In genomic region chr4:178814908-178815307, GRCh38 we compare ENCODE assay signal across 34 cellular contexts.
"Had no signal": no experiment of that assay in that cellular context is flagged by ENCODE, and none has a peak within 500 bp of the region (broad histone marks: within the 10 kb centered on the region; RNA-seq: fewer than 3 reads in every experiment).

No MANE protein-coding gene starts in this region.

- H3K4me1 ChIP-seq: adrenal gland, body of pancreas, breast epithelium had no signal

- DNase-seq: activated B cell treated with CpG ODN at 0.5 μM for 24 hours; activated CD4-positive, alpha-beta memory T cell treated with anti-CD3 and anti-CD28 coated beads for 36 hours; activated CD4-positive, alpha-beta T cell treated with anti-CD3 and anti-CD28 coated beads for 4 hours; activated CD4-positive, alpha-beta T cell treated with anti-CD3 and anti-CD28 coated beads, Interleukin-2, amount 10 ng/mL, durations not matched to agents 24 days and 14 days; activated CD4-positive, alpha-beta T cell treated with anti-CD3 and anti-CD28 coated beads, Interleukin-2, amount 50 U/mL, for 1 hour; activated CD4-positive, alpha-beta T cell treated with anti-CD3 and anti-CD28 coated beads, Interleukin-2, amount 50 U/mL, for 4 hours; activated CD4-positive, CD25-positive, alpha-beta regulatory T cell treated with anti-CD3 and anti-CD28 coated beads, Interleukin-2, amount 50 U/mL, for 72 hours; activated CD8-positive, alpha-beta memory T cell treated with anti-CD3 and anti-CD28 coated beads, Interleukin-2, amount 50 U/mL, for 4 hours; activated CD8-positive, alpha-beta T cell treated with anti-CD3 and anti-CD28 coated beads for 36 hours; activated effector memory CD4-positive, alpha-beta T cell treated with anti-CD3 and anti-CD28 coated beads, Interleukin-2, amount 50 U/mL, for 16 hours; activated gamma-delta T cell treated with Interleukin-2 at 50 U/mL for 16 hours; activated naive CD4-positive, alpha-beta T cell; activated naive CD4-positive, alpha-beta T cell treated with anti-CD3 and anti-CD28 coated beads for 36 hours; activated naive CD4-positive, alpha-beta T cell treated with anti-CD3 and anti-CD28 coated beads, Interleukin-2, amount 50 U/mL, for 16 hours; activated naive CD8-positive, alpha-beta T cell treated with anti-CD3 and anti-CD28 coated beads for 36 hours; activated T-cell treated with anti-CD3 and anti-CD28 coated beads for 4 hours; activated T-cell treated with anti-CD3 and anti-CD28 coated beads, Interleukin-2, amount 50 U/mL, for 1 hour; activated T-cell treated with anti-CD3 and anti-CD28 coated beads, Interleukin-2, amount 50 U/mL, for 4 hours; activated T-cell treated with anti-CD3 and anti-CD28 coated beads, Interleukin-2, amount 50 U/mL, for 72 hours; adrenal gland; amniotic stem cell; aorta; body of pancreas; brain microvascular endothelial cell; central memory CD4-positive, alpha-beta T cell; T-helper 2 cell; T-helper 9 cell had no signal

- ATAC-seq: activated CD8-positive, alpha-beta T cell treated with anti-CD3 and anti-CD28 coated beads for 36 hours; activated naive CD4-positive, alpha-beta T cell treated with anti-CD3 and anti-CD28 coated beads, Interleukin-2, amount 50 U/mL, for 72 hours; activated T-cell treated with anti-CD3 and anti-CD28 coated beads, Interleukin-2, amount 50 U/mL, for 4 hours; activated T-cell treated with anti-CD3 and anti-CD28 coated beads, Interleukin-2, amount 50 U/mL, for 72 hours; activated T-helper 17 cell treated with anti-CD3 and anti-CD28 coated beads, Interleukin-2, amount 50 U/mL, for 72 hours; body of pancreas had no signal

- H3K4me3 ChIP-seq: adrenal gland, body of pancreas, breast epithelium had no signal

- H3K36me3 ChIP-seq: adrenal gland, brain microvascular endothelial cell, breast epithelium had no signal

- FAIRE-seq: astrocyte, colon, TTC549 had no signal

- H3K27ac ChIP-seq: adrenal gland, body of pancreas, brain microvascular endothelial cell, breast epithelium, VCaP had no signal

- H3K9me3 ChIP-seq: adrenal gland, body of pancreas, breast epithelium had no signal

- H3K27me3 ChIP-seq: adrenal gland, body of pancreas, brain microvascular endothelial cell, breast epithelium had no signal
